In genomic region chr10:14826430-14826829, GRCh38 we compare ENCODE assay signal across 1 cellular context.
TF ChIP-seq lines count a peak whose summit lies in the region.

No MANE protein-coding gene starts in this region.

TF ChIP-seq in GM12878, 131 proteins besides CTCF, POLR2A, EP300 and RAD21:
- peak; percentile 57; the same call in 1 of the 2 replicates for TF ChIP-seq RFX5 (IDR thresholded peaks at IDR 0.05; ENCODE audit: low read depth, low read length)
- TF ChIP-seq PAX5 (IDR thresholded peaks at IDR 0.05; ENCODE audit: borderline replicate concordance, low read depth, low read length): no peak
- no peak for TF ChIP-seq ASH2L (IDR thresholded peaks at IDR 0.05; ENCODE audit: borderline replicate concordance, low read depth)
- no peak for TF ChIP-seq EGR1 (IDR thresholded peaks at IDR 0.05; ENCODE audit: borderline replicate concordance in 1 of 2, low read depth in 2 of 2, low read length in 2 of 2)
- TF ChIP-seq MTA2 (IDR thresholded peaks at IDR 0.05; ENCODE audit: low read depth): 0 out of 2 replicates have a peak, but pooled peaks have one; percentile 17
